In the genomic region with DNA sequence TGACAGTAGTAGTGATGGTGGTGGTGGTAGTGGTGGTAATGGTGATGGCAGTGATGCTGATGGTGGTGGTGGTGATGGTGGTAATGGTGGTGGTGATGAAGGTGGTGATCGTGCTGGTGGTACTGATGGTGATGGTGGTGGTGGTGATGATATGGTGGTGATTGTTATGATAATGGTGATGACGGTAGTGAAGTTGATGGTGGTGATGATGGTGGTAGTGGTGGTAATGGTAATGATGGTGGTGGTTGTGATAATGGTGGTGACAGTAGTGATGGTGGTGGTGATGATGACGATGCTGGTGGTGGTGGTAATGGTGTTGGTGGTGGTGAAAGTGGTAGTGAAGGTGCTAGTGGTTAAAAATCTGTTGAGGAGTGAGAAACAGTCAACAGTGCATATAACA, we compare ENCODE assay signal across 31 cellular contexts.
"Had no signal": no experiment of that assay in that cellular context is flagged by ENCODE, and none has a peak within 500 bp of the region (broad histone marks: within the 10 kb centered on the region; RNA-seq: fewer than 3 reads in every experiment).

No MANE protein-coding gene starts in this region.

- H3K9me3 ChIP-seq: Peyer's patch, SJSA1, SK-N-SH had no signal

- H3K4me1 ChIP-seq: Peyer's patch had no signal

- ATAC-seq: activated CD8-positive, alpha-beta T cell treated with anti-CD3 and anti-CD28 coated beads for 36 hours; activated T-cell treated with anti-CD3 and anti-CD28 coated beads, Interleukin-2, amount 50 U/mL, for 72 hours; activated T-helper 17 cell treated with anti-CD3 and anti-CD28 coated beads, Interleukin-2, amount 50 U/mL, for 72 hours; PC-3 had no signal

- H3K9ac ChIP-seq: SK-N-SH had no signal

- H3K27ac ChIP-seq: cardiac muscle cell, Peyer's patch had no signal

- H3K27me3 ChIP-seq: cardiac muscle cell, Peyer's patch, SJSA1 had no signal

- H3K4me3 ChIP-seq: cardiac muscle cell, Peyer's patch, SJSA1 had no signal

- H3K36me3 ChIP-seq: cardiac muscle cell, Peyer's patch, SJSA1 had no signal

- DNase-seq: activated CD4-positive, alpha-beta T cell treated with anti-CD3 and anti-CD28 coated beads, Interleukin-2, amount 50 U/mL, for 4 hours; activated CD8-positive, alpha-beta T cell treated with anti-CD3 and anti-CD28 coated beads for 36 hours; activated effector memory CD4-positive, alpha-beta T cell treated with anti-CD3 and anti-CD28 coated beads, Interleukin-2, amount 50 U/mL, for 16 hours; activated naive CD4-positive, alpha-beta T cell; activated naive CD4-positive, alpha-beta T cell treated with anti-CD3 and anti-CD28 coated beads, Interleukin-2, amount 50 U/mL, for 16 hours; activated naive CD8-positive, alpha-beta T cell treated with anti-CD3 and anti-CD28 coated beads for 36 hours; activated T-cell treated with anti-CD3 and anti-CD28 coated beads, Interleukin-2, amount 50 U/mL, for 1 hour; activated T-cell treated with anti-CD3 and anti-CD28 coated beads, Interleukin-2, amount 50 U/mL, for 72 hours; amniotic stem cell; aorta; MM.1S; MV-4-11; NCI-H1092; NCI-H1436 treated with DMSO at 0.1 percent for 48 hours; NCI-H1694 treated with DMSO at 0.1 percent for 48 hours; NCI-H2029 treated with DMSO at 0.1 percent for 48 hours; NCI-H2107; NCI-H2171; NCI-H510A; NCI-H526; NCI-H748 treated with DMSO at 0.1 percent for 48 hours; NK-92 treated with Interleukin-12 subunit alpha and Interleukin-12 subunit beta, amount 100 ng/mL, for 24 hours; PC-3; Peyer's patch; RPMI8226; SHP77 treated with DMSO at 0.1 percent for 48 hours; SK-N-SH had no signal

- FAIRE-seq: TTC549 had no signal

- H3K4me2 ChIP-seq: SK-N-SH had no signal
